11 cellular contexts compared by ENCODE assay signal in the genomic region with DNA sequence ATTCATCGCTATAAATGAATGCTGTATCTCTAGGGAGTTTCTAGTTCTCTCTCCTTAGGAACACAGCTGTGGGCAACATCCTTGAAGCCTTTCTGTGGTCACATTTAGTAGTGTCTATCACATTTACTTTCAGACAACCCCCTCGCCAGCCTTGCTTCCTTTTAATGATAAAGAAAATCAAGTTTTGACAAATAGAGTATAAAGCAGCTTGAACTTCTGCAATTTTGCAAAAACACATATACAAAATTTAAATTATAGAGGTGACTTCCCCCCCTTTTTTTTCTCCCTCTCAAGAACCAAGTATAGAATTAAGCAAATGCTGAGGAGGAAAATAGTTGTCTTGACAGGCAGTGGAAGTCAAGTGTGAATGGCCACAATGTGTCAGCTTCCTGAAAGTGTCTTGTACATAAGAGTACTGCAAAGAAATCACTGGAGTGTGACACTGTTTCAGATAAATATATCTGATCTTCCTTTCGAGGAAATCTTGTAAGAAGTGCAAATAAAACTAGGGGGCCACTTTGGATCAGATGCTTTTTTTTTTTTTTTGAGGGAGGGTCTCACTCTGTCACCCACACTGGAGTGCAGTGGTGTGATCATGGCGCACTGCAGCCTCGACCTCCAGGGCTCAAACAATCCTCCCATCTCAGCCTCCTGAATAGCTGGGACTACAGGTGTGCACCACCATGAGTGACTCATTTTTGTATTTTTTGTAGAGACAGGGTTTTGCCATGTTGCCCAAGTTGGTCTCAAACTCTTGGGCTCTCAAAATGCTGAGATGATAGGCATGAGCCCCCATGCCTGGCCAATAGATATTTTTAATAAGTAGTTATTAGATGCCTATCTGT. TPM values are rescaled to one million over a fixed set of nuclear protein-coding genes. Genes with fewer than 3 reads are reported as not detected.
DNase-seq lines count a peak whose midpoint lies in the region; ATAC-seq, FAIRE-seq and TF ChIP-seq lines count a peak whose summit lies in the region.
"Had no signal": no experiment of that assay in that cellular context is flagged by ENCODE, and none has a peak within 500 bp of the region (broad histone marks: within the 10 kb centered on the region; RNA-seq: fewer than 3 reads in every experiment).

No MANE protein-coding gene starts in this region.

- TF ChIP-seq CTCF in CD8-positive, alpha-beta T cell (IDR thresholded peaks at IDR 0.05), result no peak
- TF ChIP-seq CTCF in heart right ventricle (IDR thresholded peaks at IDR 0.05), result no peak
- TF ChIP-seq CTCF in D721Med (IDR thresholded peaks at IDR 0.05; ENCODE audit: insufficient read depth, missing control alignments), result no peak

- CTCF ChIA-PET in CD8-positive, alpha-beta T cell (lab: Charles Lee), result no interaction called here
- CTCF ChIA-PET in activated CD4-positive, alpha-beta memory T cell treated with anti-CD3 and anti-CD28 coated beads for 36 hours (lab: Charles Lee), result interaction anchor here (0.6 to 1.7 kb wide), 5 partner anchors 81 to 191 kb away, joined by 3 to 6 read pairs (median 3); no protein-coding TSS in a partner anchor

- no peak for FAIRE-seq in D721Med (lab: Jason Lieb, UNC)

- peak; percentile 29 for ATAC-seq in CD8-positive, alpha-beta T cell
- ATAC-seq in GM19438 (IDR thresholded peaks at IDR 0.05; ENCODE audit: low read depth, unreplicated experiment) (peak; percentile 75), HG03280 (IDR thresholded peaks at IDR 0.05; ENCODE audit: unreplicated experiment) (peak; percentile 64), heart right ventricle (no peak)

- no peak overlapping the region for H3K4me3 ChIP-seq in CD8-positive, alpha-beta T cell (ENCODE audit: low read depth, low read length)
- H3K4me3 ChIP-seq in heart right ventricle, result no peak overlapping the region
- H3K4me3 ChIP-seq: thoracic aorta had no signal

- intact Hi-C loops in CD8-positive, alpha-beta T cell (cut with DNase I, micrococcal nuclease), result no loop called here
- intact Hi-C loops in activated CD4-positive, alpha-beta memory T cell treated with anti-CD3 and anti-CD28 coated beads for 36 hours (cut with micrococcal nuclease), result no loop called here
- intact Hi-C loops in heart right ventricle (cut with DNase I), result no loop called here

- whole genome bisulfite sequencing in heart right ventricle, 2 donors, result 68 to 69% methylated on average over 5 of the region's 5 CpGs

- H3K36me3 Mint-ChIP-seq in CD8-positive, alpha-beta T cell, result no peaks in the 10 kb centered on the region
- no peaks in the 10 kb centered on the region for H3K36me3 Mint-ChIP-seq in activated CD4-positive, alpha-beta memory T cell treated with anti-CD3 and anti-CD28 coated beads for 36 hours

- no peaks in the 10 kb centered on the region for H3K4me1 ChIP-seq in CD8-positive, alpha-beta T cell (ENCODE audit: insufficient read depth, low read length)
- H3K4me1 ChIP-seq in heart right ventricle, result peaks cover 0 to 36% (median 0%) of the 10 kb centered on the region in 9 donors

- no peaks in the 10 kb centered on the region for H3K36me3 ChIP-seq in CD8-positive, alpha-beta T cell (ENCODE audit: insufficient read depth, low read length)
- no peaks in the 10 kb centered on the region for H3K36me3 ChIP-seq in heart right ventricle
- H3K36me3 ChIP-seq: neutrophil, thoracic aorta had no signal

- H3K9me3 Mint-ChIP-seq in CD8-positive, alpha-beta T cell, result no peaks in the 10 kb centered on the region
- no peaks in the 10 kb centered on the region for H3K9me3 Mint-ChIP-seq in activated CD4-positive, alpha-beta memory T cell treated with anti-CD3 and anti-CD28 coated beads for 36 hours

- no peaks in the 10 kb centered on the region for H3K27me3 Mint-ChIP-seq in CD8-positive, alpha-beta T cell (ENCODE audit: low read depth)
- H3K27me3 Mint-ChIP-seq in activated CD4-positive, alpha-beta memory T cell treated with anti-CD3 and anti-CD28 coated beads for 36 hours, result peaks cover 6% of the 10 kb centered on the region

- H3K4me1 Mint-ChIP-seq in CD8-positive, alpha-beta T cell (ENCODE audit: low read depth), result peaks cover 6% of the 10 kb centered on the region
- peaks cover 6% of the 10 kb centered on the region for H3K4me1 Mint-ChIP-seq in activated CD4-positive, alpha-beta memory T cell treated with anti-CD3 and anti-CD28 coated beads for 36 hours (ENCODE audit: low read depth)

- H3K27ac Mint-ChIP-seq in CD8-positive, alpha-beta T cell, result peak overlapping the region; percentile 28
- H3K27ac Mint-ChIP-seq in activated CD4-positive, alpha-beta memory T cell treated with anti-CD3 and anti-CD28 coated beads for 36 hours, result peak overlapping the region; percentile 8

- H3K27me3 ChIP-seq in CD8-positive, alpha-beta T cell (ENCODE audit: insufficient read depth, low read length), result no peaks in the 10 kb centered on the region
- H3K27me3 ChIP-seq in heart right ventricle, result peaks cover 0 to 12% (median 0%) of the 10 kb centered on the region in 7 donors
- H3K27me3 ChIP-seq: neutrophil had no signal

- DNase-seq in CD8-positive, alpha-beta T cell, result no peak
- no peak for DNase-seq in activated CD4-positive, alpha-beta memory T cell treated with anti-CD3 and anti-CD28 coated beads for 36 hours
- DNase-seq in activated effector memory CD4-positive, alpha-beta T cell treated with anti-CD3 and anti-CD28 coated beads, Interleukin-2, amount 50 U/mL, for 16 hours, result no peak
- DNase-seq in islet precursor cell (no peak), heart right ventricle (no peak), D721Med (ENCODE audit: insufficient read length, low spot score) (no peak)

- no peaks in the 10 kb centered on the region for H3K9me3 ChIP-seq in CD8-positive, alpha-beta T cell (ENCODE audit: low read length)
- H3K9me3 ChIP-seq in heart right ventricle, result peaks cover 0 to under 1% (median 0%) of the 10 kb centered on the region in 11 donors
- H3K9me3 ChIP-seq: neutrophil, thoracic aorta had no signal

- H3K27ac ChIP-seq in CD8-positive, alpha-beta T cell (ENCODE audit: low read depth, low read length), result no peak overlapping the region
- no peak overlapping the region for H3K27ac ChIP-seq in heart right ventricle
- H3K27ac ChIP-seq: neutrophil, thoracic aorta had no signal

- POLR2A ChIA-PET in CD8-positive, alpha-beta T cell (lab: Charles Lee), result no interaction called here
- POLR2A ChIA-PET in activated CD4-positive, alpha-beta memory T cell treated with anti-CD3 and anti-CD28 coated beads for 36 hours (lab: Charles Lee), result no interaction called here

- H3K4me3 Mint-ChIP-seq in CD8-positive, alpha-beta T cell, result no peak overlapping the region
- H3K4me3 Mint-ChIP-seq in activated CD4-positive, alpha-beta memory T cell treated with anti-CD3 and anti-CD28 coated beads for 36 hours, result no peak overlapping the region

RNA-seq across cellular contexts. Expression of a gene that starts 21.0 kb away (rescaled TPM):
- 1 to 10 TPM in 1 of 2 experiments, under 1 TPM in 1; 0.86 to 1.2 TPM for total RNA-seq in CD8-positive, alpha-beta T cell
- 1 to 10 TPM in 1 of 2 experiments, under 1 TPM in 1; 0.80 to 1.3 TPM for total RNA-seq in activated CD4-positive, alpha-beta memory T cell treated with anti-CD3 and anti-CD28 coated beads for 36 hours
- 10 to 100 TPM in 1 of 10 donors, 1 to 10 TPM in 7, under 1 TPM in 2; 0.66 to 24.9 (median 1.8) TPM for total RNA-seq in heart right ventricle
- polyA plus RNA-seq in heart right ventricle, result 1 to 10 TPM; 1.1 to 1.5 TPM
- total RNA-seq: epithelial cell of proximal tubule had no signal

RNA-seq across cellular contexts. Expression of a gene that starts 55.2 kb away (rescaled TPM):
- total RNA-seq in CD8-positive, alpha-beta T cell, result not detected
- not detected for total RNA-seq in activated CD4-positive, alpha-beta memory T cell treated with anti-CD3 and anti-CD28 coated beads for 36 hours
- total RNA-seq in heart right ventricle, result under 1 TPM in 2 of 10 donors, not detected in 8; 0.61 to 0.67 TPM
- polyA plus RNA-seq in heart right ventricle, result not detected
- total RNA-seq: epithelial cell of proximal tubule, thoracic aorta had no signal

Comparison
In these comparisons a context has a peak if more than half of its experiments do, and no peak if none do; other contexts are left out.
1. ATAC-seq: peak in CD8-positive, alpha-beta T cell (single experiment), GM19438 (single experiment) and HG03280 (single experiment); none in heart right ventricle (0 of 8).